In genomic region chr16:80996688-80997138, GRCh38 we compare ENCODE assay signal across 9 cellular contexts. TPM values are rescaled to one million over a fixed set of nuclear protein-coding genes. Genes with fewer than 3 reads are reported as not detected.
DNase-seq lines count a peak whose midpoint lies in the region; ATAC-seq, FAIRE-seq and TF ChIP-seq lines count a peak whose summit lies in the region.
"Had no signal": no experiment of that assay in that cellular context is flagged by ENCODE, and none has a peak within 500 bp of the region (broad histone marks: within the 10 kb centered on the region; RNA-seq: fewer than 3 reads in every experiment).

No MANE protein-coding gene starts in this region.

- no TSS peak for BruUV-seq in GM12878 (replicated peaks; lab: Mats Ljungman, UMichigan)

- CTCF ChIA-PET in GM12878 (lab: Yijun Ruan, JAX) = interaction anchor here (1.2 to 2.0 kb wide), 2 partner anchors 22 to 41 kb away, joined by 6 to 10 read pairs; no protein-coding TSS in a partner anchor

- in situ Hi-C loops in GM12878 (cut with MboI) = no loop called here

- H3K27ac ChIP-seq in GM12878 (ENCODE audit: control insufficient read depth, insufficient read depth) = peak overlapping the region; percentile 83

- no peaks in the 10 kb centered on the region; the same call in 2 of the 3 replicates for H3K9me3 ChIP-seq in GM12878 (replicated peaks; ENCODE audit: control insufficient read depth, insufficient read depth, low read length)

- peak overlapping the region; percentile 60 for H3K4me3 ChIP-seq in GM12878

- no peaks in the 10 kb centered on the region; the same call in 1 of the 2 replicates for H3K4me1 ChIP-seq in GM12878 (ENCODE audit: control insufficient read depth, insufficient read depth, low read length)

- H3K4me3 Mint-ChIP-seq in osteocyte (ENCODE audit: unreplicated experiment) = peak overlapping the region; percentile 27

- H3K4me1 Mint-ChIP-seq in osteocyte (ENCODE audit: unreplicated experiment) = peaks cover 43% of the 10 kb centered on the region

- no peak for TF ChIP-seq POLR2A in GM12878 (IDR thresholded peaks at IDR 0.05; ENCODE audit: low read depth, low read length)

- SMC1A ChIA-PET in GM12878 (lab: Charles Lee; ENCODE audit: uncharacterized antibody, unreplicated experiment) = interaction anchor here (0.8 to 1.3 kb wide), 2 partner anchors 14 to 46 kb away, joined by 3 to 4 read pairs; no protein-coding TSS in a partner anchor

- intact Hi-C loops in GM12878 (cut with micrococcal nuclease; ENCODE audit: unreplicated experiment) = no loop called here

- peak overlapping the region; percentile 67 for H3K9ac ChIP-seq in GM12878 (ENCODE audit: control insufficient read depth, insufficient read depth, low read length)

- TF ChIP-seq RAD21 in GM12878 (IDR thresholded peaks at IDR 0.05; ENCODE audit: insufficient read depth, low read depth, low read length) = no peak

- peak overlapping the region; percentile 33 for H2AFZ ChIP-seq in GM12878 (ENCODE audit: control insufficient read depth, low read depth, low read length)

- H3K27ac Mint-ChIP-seq in osteocyte (ENCODE audit: unreplicated experiment) = peak overlapping the region; percentile 63

- RAD21 ChIA-PET in GM12878 (lab: Charles Lee; ENCODE audit: unreplicated experiment) = interaction anchor here (0.6 to 1.7 kb wide), 4 partner anchors 8 to 80 kb away, joined by 3 to 6 read pairs (median 5); partner anchors contain the start of genes ATMIN and CENPN

- TF ChIP-seq EP300 in GM12878 (IDR thresholded peaks at IDR 0.05; ENCODE audit: borderline replicate concordance in 1 of 2, control insufficient read depth in 1 of 2, low read depth in 2 of 2, low read length in 2 of 2) = no peak

- peaks cover 5% of the 10 kb centered on the region for H3K9me3 Mint-ChIP-seq in osteocyte (ENCODE audit: unreplicated experiment)

- peak overlapping the region; percentile 80 for H3K4me2 ChIP-seq in GM12878 (ENCODE audit: control insufficient read depth, insufficient read depth)

- TF ChIP-seq CTCF in GM12878 (IDR thresholded peaks at IDR 0.05 in 2 of 3, conservative IDR thresholded peaks at IDR 0.05 in 1 of 3; ENCODE audit: control insufficient read depth in 2 of 3, extremely low read depth in 1 of 3, insufficient read depth in 1 of 3, low read depth in 3 of 3, low read length in 3 of 3) = no peak
- TF ChIP-seq CTCF in osteocyte (IDR thresholded peaks at IDR 0.05) = no peak

- peaks cover 7% of the 10 kb centered on the region for H3K36me3 Mint-ChIP-seq in osteocyte (ENCODE audit: unreplicated experiment)

- ATAC-seq in GM18508 (IDR thresholded peaks at IDR 0.05; ENCODE audit: insufficient read depth, unreplicated experiment) (peak; percentile 8), HG02571 (IDR thresholded peaks at IDR 0.05; ENCODE audit: unreplicated experiment) (peak; percentile 29), GM12878 (no peak; the same call in 2 of the 3 replicates)

- 21% methylated on average over 4 of the region's 4 CpGs for WGBS in GM12878 (ENCODE audit: insufficient coverage, insufficient replicate concordance, low lambda C conversion rate, missing lambda C conversion rate)

- peaks cover 0 to 4% of the 10 kb centered on the region in 2 experiments; a peak in 3 of 4 replicates for H3K36me3 ChIP-seq in GM12878 (ENCODE audit: control insufficient read depth in 2 of 2, insufficient read depth in 2 of 2, low read length in 1 of 2)

- POLR2A ChIA-PET in GM12878 (lab: Charles Lee) = interaction anchor here (0.6 to 2.4 kb wide), 5 partner anchors 10 to 80 kb away, joined by 3 to 15 read pairs (median 3); partner anchors contain the start of genes C16orf46, CENPN and CMC2

- no peaks in the 10 kb centered on the region for H3K27me3 ChIP-seq in GM12878 (replicated peaks in 1 of 2; ENCODE audit: control insufficient read depth in 2 of 2, insufficient read depth in 2 of 2, low read length in 1 of 2)

- peaks cover 82% of the 10 kb centered on the region for H3K79me2 ChIP-seq in GM12878 (ENCODE audit: control insufficient read depth, insufficient read depth, low read length)

- no peaks in the 10 kb centered on the region for H4K20me1 ChIP-seq in GM12878 (ENCODE audit: control insufficient read depth, insufficient read depth)

- DNase-seq in GM12878 (ENCODE audit: low read depth, low spot score) (no peak), osteocyte (ENCODE audit: extremely low spot score, unreplicated experiment) (no peak), SKM-1 (lab: John Stamatoyannopoulos, UW; ENCODE audit: unreplicated experiment) (no peak), HuH-7 (ENCODE audit: low spot score) (no peak), putamen (ENCODE audit: low spot score) (no peak)
- no peak for DNase-seq in stimulated activated naive CD4-positive, alpha-beta T cell treated with Interleukin-2 at 50 U/mL for 16 hours (lab: John Stamatoyannopoulos, UW)

- no peak for FAIRE-seq in GM12878 (lab: Jason Lieb, UNC)
- FAIRE-seq: astrocyte had no signal

- no peaks in the 10 kb centered on the region for H3K27me3 Mint-ChIP-seq in osteocyte (ENCODE audit: unreplicated experiment)

TF ChIP-seq in GM12878, 131 proteins besides CTCF, POLR2A, EP300 and RAD21:
- TF ChIP-seq TCF7 (IDR thresholded peaks at IDR 0.05; ENCODE audit: borderline replicate concordance) (peak; percentile 21; the same call in 1 of the 2 replicates), BRCA1 (IDR thresholded peaks at IDR 0.05; ENCODE audit: low read depth, low read length) (no peak), SUZ12 (IDR thresholded peaks at IDR 0.05; ENCODE audit: unreplicated experiment) (no peak)

RNA-seq across cellular contexts. Expression of gene CMC2, which starts 10.0 kb away (rescaled TPM):
- total RNA-seq in GM12878 (2013; cell fraction: nucleolus; rRNA removed) = 40.0 and 40.4 TPM in 2 replicates
- total RNA-seq in GM12878 (2014; rRNA removed) (87.8 and 104 TPM in 2 replicates), GM12878 (2014; rRNA removed; fragmentation: Illumina TruSeq; extraction: Trizol) (62.5 and 62.8 TPM in 2 replicates), GM12878 (2021) (79.8 and 87.8 TPM in 2 replicates), osteocyte (37.8 and 42.2 TPM in 2 replicates)
- 49.4 TPM for polyA plus RNA-seq in GM12878 (2011; ENCODE audit: low read depth)
- polyA plus RNA-seq in GM12878 (2011; rRNA removed) (236 and 293 TPM in 2 replicates), GM12878 (2014; fragmentation: Illumina TruSeq; extraction: Trizol) (86.8 and 93.5 TPM in 2 replicates), GM12878 (2014; fragmentation: Nextera tagmentation; extraction: Ambion mirVana) (100 to 1,000 TPM; 248 to 251 TPM), GM12878 (2014; rRNA removed) (97.1 and 117 TPM in 2 replicates), GM12878 (2016; fragmentation: Nextera tagmentation; extraction: Ambion mirVana) (100 to 1,000 TPM; 217 to 223 TPM)
- polyA plus RNA-seq in GM12878 (2011; cell fraction: cytosol; rRNA removed) = 178 and 184 TPM in 2 replicates
- 97.1 and 105 TPM in 2 replicates for polyA plus RNA-seq in GM12878 (2011; cell fraction: nucleus; rRNA removed)
- polyA plus RNA-seq in GM12878 (2012) = 76.8 and 82.9 TPM in 2 replicates
- polyA minus RNA-seq in GM12878 (2011; rRNA and poly(A)+ RNA removed) = 56.1 and 61.9 TPM in 2 replicates
- 27.7 and 36.4 TPM in 2 replicates for polyA minus RNA-seq in GM12878 (2011; cell fraction: cytosol; rRNA and poly(A)+ RNA removed)
- 34.9 and 46.2 TPM in 2 replicates for polyA minus RNA-seq in GM12878 (2011; cell fraction: nucleus; rRNA and poly(A)+ RNA removed)

RNA-seq across cellular contexts. Expression of gene CENPN, which starts 10.3 kb away (rescaled TPM):
- 12.1 and 18.8 TPM in 2 replicates for total RNA-seq in GM12878 (2013; cell fraction: nucleolus; rRNA removed)
- total RNA-seq in GM12878 (2014; rRNA removed) (39.8 and 40.2 TPM in 2 replicates), GM12878 (2014; rRNA removed; fragmentation: Illumina TruSeq; extraction: Trizol) (48.8 and 49.8 TPM in 2 replicates), GM12878 (2021) (43.7 and 44.6 TPM in 2 replicates), osteocyte (7.2 and 10.0 TPM in 2 replicates)
- polyA plus RNA-seq in GM12878 (2011; ENCODE audit: low read depth) = 35.5 TPM
- polyA plus RNA-seq in GM12878 (2011; rRNA removed) (63.9 and 97.4 TPM in 2 replicates), GM12878 (2014; fragmentation: Illumina TruSeq; extraction: Trizol) (68.9 and 76.4 TPM in 2 replicates), GM12878 (2014; fragmentation: Nextera tagmentation; extraction: Ambion mirVana) (100 to 1,000 TPM; 134 to 143 TPM), GM12878 (2014; rRNA removed) (31.2 and 74.1 TPM in 2 replicates), GM12878 (2016; fragmentation: Nextera tagmentation; extraction: Ambion mirVana) (10 to 100 TPM; 64.8 to 73.7 TPM)
- polyA plus RNA-seq in GM12878 (2011; cell fraction: cytosol; rRNA removed) = 29.9 and 43.4 TPM in 2 replicates
- polyA plus RNA-seq in GM12878 (2011; cell fraction: nucleus; rRNA removed) = 29.7 and 34.5 TPM in 2 replicates
- 25.2 and 70.0 TPM in 2 replicates for polyA plus RNA-seq in GM12878 (2012)
- polyA minus RNA-seq in GM12878 (2011; rRNA and poly(A)+ RNA removed) = 35.3 and 46.3 TPM in 2 replicates
- polyA minus RNA-seq in GM12878 (2011; cell fraction: cytosol; rRNA and poly(A)+ RNA removed) = 18.8 and 25.5 TPM in 2 replicates
- polyA minus RNA-seq in GM12878 (2011; cell fraction: nucleus; rRNA and poly(A)+ RNA removed) = 11.5 and 28.3 TPM in 2 replicates

RNA-seq across cellular contexts. Expression of gene ATMIN, which starts 38.9 kb away (rescaled TPM):
- total RNA-seq in GM12878 (2013; cell fraction: nucleolus; rRNA removed) = 15.5 and 18.6 TPM in 2 replicates
- total RNA-seq in GM12878 (2014; rRNA removed) = 23.5 and 24.6 TPM in 2 replicates
- 25.6 and 28.9 TPM in 2 replicates for total RNA-seq in GM12878 (2014; rRNA removed; fragmentation: Illumina TruSeq; extraction: Trizol)
- 17.8 and 21.9 TPM in 2 replicates for total RNA-seq in GM12878 (2021)
- 9.5 TPM for polyA plus RNA-seq in GM12878 (2011; ENCODE audit: low read depth)
- 25.8 and 26.4 TPM in 2 replicates for polyA plus RNA-seq in GM12878 (2011; rRNA removed)
- 16.5 and 17.5 TPM in 2 replicates for polyA plus RNA-seq in GM12878 (2011; cell fraction: cytosol; rRNA removed)
- polyA plus RNA-seq in GM12878 (2011; cell fraction: nucleus; rRNA removed) = 7.8 TPM in 2 replicates
- 10.6 and 10.9 TPM in 2 replicates for polyA plus RNA-seq in GM12878 (2012)
- 25.9 and 34.2 TPM in 2 replicates for polyA plus RNA-seq in GM12878 (2014; fragmentation: Illumina TruSeq; extraction: Trizol)
- 1 to 10 TPM; 5.2 to 8.7 TPM for polyA plus RNA-seq in GM12878 (2014; fragmentation: Nextera tagmentation; extraction: Ambion mirVana)
- polyA plus RNA-seq in GM12878 (2014; rRNA removed) = 14.3 and 14.7 TPM in 2 replicates
- 1 to 10 TPM; 7.1 to 8.3 TPM for polyA plus RNA-seq in GM12878 (2016; fragmentation: Nextera tagmentation; extraction: Ambion mirVana)
- polyA minus RNA-seq in GM12878 (2011; rRNA and poly(A)+ RNA removed) = 26.2 and 29.7 TPM in 2 replicates
- polyA minus RNA-seq in GM12878 (2011; cell fraction: cytosol; rRNA and poly(A)+ RNA removed) = 9.5 and 10.3 TPM in 2 replicates
- polyA minus RNA-seq in GM12878 (2011; cell fraction: nucleus; rRNA and poly(A)+ RNA removed) = 7.0 and 9.8 TPM in 2 replicates
- total RNA-seq in osteocyte = 35.0 and 39.2 TPM in 2 replicates
